ENCODE assay signal across 8 cellular contexts in the genomic region with DNA sequence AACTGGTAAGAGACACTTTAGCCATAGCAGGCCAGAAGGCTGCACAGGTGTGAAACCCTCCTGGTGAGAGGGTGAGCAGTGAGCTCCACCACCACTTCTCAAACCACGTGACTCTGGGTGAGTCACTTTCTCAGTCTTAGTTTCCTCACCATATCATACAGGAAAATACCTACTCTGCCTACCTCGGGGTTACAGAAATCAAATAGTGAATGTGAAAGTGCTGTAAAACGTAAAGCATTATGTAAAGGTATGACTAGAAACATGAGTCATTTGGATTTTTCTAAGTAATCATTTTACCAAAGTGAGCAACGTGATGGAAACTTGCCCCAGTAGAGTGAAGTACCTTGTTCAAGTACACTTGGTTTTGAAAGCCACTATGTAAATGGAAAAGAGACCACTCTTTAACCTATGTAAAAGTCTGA. TPM values are rescaled to one million over a fixed set of nuclear protein-coding genes. Genes with fewer than 3 reads are reported as not detected.
DNase-seq lines count a peak whose midpoint lies in the region; ATAC-seq, FAIRE-seq and TF ChIP-seq lines count a peak whose summit lies in the region.

No MANE protein-coding gene starts in this region.

- ATAC-seq in GM18909 (IDR thresholded peaks at IDR 0.05; ENCODE audit: poor library complexity, unreplicated experiment) (peak; percentile 89), HG03039 (IDR thresholded peaks at IDR 0.05; ENCODE audit: unreplicated experiment) (peak; percentile 80)

- H3K27ac Mint-ChIP-seq in MCF 10A (ENCODE audit: low read depth, unreplicated experiment), result peak overlapping the region; percentile 35

- BruUV-seq in MCF 10A (replicated peaks; lab: Mats Ljungman, UMichigan), result no TSS peak

- intact Hi-C loops in MCF 10A (cut with micrococcal nuclease), result loop anchor here (1.0 kb wide), 1 partner anchor 39 kb away; no protein-coding TSS in a partner anchor

- POLR2A ChIA-PET in MCF 10A (lab: Yijun Ruan, JAX), result interaction anchor here (0.7 to 3.9 kb wide), 15 partner anchors 9 to 210 kb away, joined by 3 to 55 read pairs (median 5); a partner anchor contains a TSS

- FAIRE-seq in frontal cortex (lab: Jason Lieb, UNC), result no peak

- H3K36me3 Mint-ChIP-seq in MCF 10A (ENCODE audit: insufficient read depth, unreplicated experiment), result no peaks in the 10 kb centered on the region

- no peak for TF ChIP-seq POLR2A in erythroblast (IDR thresholded peaks at IDR 0.05; ENCODE audit: low read length)

- H3K4me1 Mint-ChIP-seq in MCF 10A (ENCODE audit: insufficient read depth, unreplicated experiment), result peaks cover 27% of the 10 kb centered on the region

- no peak for TF ChIP-seq CTCF in MCF 10A (IDR thresholded peaks at IDR 0.05; ENCODE audit: unreplicated experiment)

- CTCF ChIA-PET in MCF 10A (lab: Yijun Ruan, JAX), result interaction anchor here (0.6 to 4.5 kb wide), 4 partner anchors 9 to 946 kb away, joined by 3 to 13 read pairs (median 4); no protein-coding TSS in a partner anchor

- no peaks in the 10 kb centered on the region for H3K27me3 Mint-ChIP-seq in MCF 10A (ENCODE audit: insufficient read depth, unreplicated experiment)

- DNase-seq in T-helper 2 cell (peak in 4 of 5 experiments; percentile 36 to 97 (median 60)), MCF 10A (ENCODE audit: unreplicated experiment) (peak; percentile 90), renal cortical epithelial cell (ENCODE audit: low read depth) (peak; percentile 84), cerebellar cortex (ENCODE audit: low spot score) (no peak), frontal cortex (ENCODE audit: low spot score in 2 of 2) (no peak), erythroblast (lab: John Stamatoyannopoulos, UW) (no peak)

- no peaks in the 10 kb centered on the region for H3K9me3 Mint-ChIP-seq in MCF 10A (ENCODE audit: unreplicated experiment)

- peak overlapping the region; percentile 38 for H3K4me3 Mint-ChIP-seq in MCF 10A (ENCODE audit: unreplicated experiment)

RNA-seq across cellular contexts. Expression of a gene that starts 40.4 kb away (rescaled TPM):
- 20.6 and 21.7 TPM in 2 replicates for total RNA-seq in MCF 10A (2022)
- 41.7 and 56.8 TPM in 2 replicates for total RNA-seq in renal cortical epithelial cell
- 62.0 TPM for total RNA-seq in frontal cortex

Comparison
In these comparisons a context has a peak if more than half of its experiments do, and no peak if none do; other contexts are left out.
1. DNase-seq: peak in T-helper 2 cell (4 of 5), MCF 10A (single experiment) and renal cortical epithelial cell (single experiment); none in cerebellar cortex (single experiment), frontal cortex (0 of 2) and erythroblast (0 of 2).